ENCODE assay signal across 8 cellular contexts in genomic region chr12:12723681-12724420, GRCh38. TPM values are rescaled to one million over a fixed set of nuclear protein-coding genes. Genes with fewer than 3 reads are reported as not detected.
A peak's percentile ranks its signal among the peaks of the same experiment; 100 is the strongest.
DNase-seq lines count a peak whose midpoint lies in the region; ATAC-seq, FAIRE-seq and TF ChIP-seq lines count a peak whose summit lies in the region.

No MANE protein-coding gene starts in this region.

- peak overlapping the region; percentile 96 for H3K27ac Mint-ChIP-seq in activated naive CD8-positive, alpha-beta T cell

- no peaks in the 10 kb centered on the region for H3K9me2 ChIP-seq in PC-9 (ENCODE audit: insufficient read depth)

- H3K27me3 Mint-ChIP-seq in activated naive CD8-positive, alpha-beta T cell: no peaks in the 10 kb centered on the region

- H3K36me3 Mint-ChIP-seq in activated naive CD8-positive, alpha-beta T cell: peaks cover 12% of the 10 kb centered on the region

- intact Hi-C loops in PC-9 (cut with micrococcal nuclease; ENCODE audit: unreplicated experiment): loop anchor here (2.0 to 10.0 kb wide), 5 partner anchors 55 to 481 kb away; partner anchors contain the start of gene GPRC5A
- intact Hi-C loops in left ventricle myocardium superior (cut with micrococcal nuclease): no loop called here

- no peak for DNase-seq in GM12891 (ENCODE audit: insufficient read length, low spot score)
- peak in 1 of 2 experiments; percentile 33 for DNase-seq in PC-9
- DNase-seq in left ventricle myocardium superior: peak; percentile 67
- DNase-seq in D721Med (ENCODE audit: insufficient read length, low spot score): no peak
- no peak for DNase-seq in COR-L47 (lab: John Stamatoyannopoulos, UW)

- peak overlapping the region; percentile 95 for H3K4me3 Mint-ChIP-seq in activated naive CD8-positive, alpha-beta T cell

- H3K79me2 ChIP-seq in PC-9 (ENCODE audit: low read depth): peaks cover 83% of the 10 kb centered on the region

- no peaks in the 10 kb centered on the region for H3K9me3 Mint-ChIP-seq in activated naive CD8-positive, alpha-beta T cell (ENCODE audit: low read depth)

- no TSS peak for BruUV-seq in PC-9 (replicated peaks; lab: Mats Ljungman, UMichigan)

- no peaks in the 10 kb centered on the region for H4K20me1 ChIP-seq in PC-9 (ENCODE audit: insufficient read depth)

- H3K4me3 ChIP-seq in PC-9 (peak overlapping the region; percentile 96), rectal smooth muscle tissue (ENCODE audit: low read length) (peak overlapping the region; percentile 86)

- POLR2A ChIA-PET in PC-9 (lab: Charles Lee; ENCODE audit: unreplicated experiment): interaction anchor here (0.5 to 0.7 kb wide), 2 partner anchors 76 to 472 kb away, joined by 7 to 9 read pairs; partner anchors contain the start of gene EMP1

- no peaks in the 10 kb centered on the region for H3K9me3 ChIP-seq in PC-9 (ENCODE audit: insufficient read depth, low read depth)

- peak overlapping the region; percentile 100 for H3K4me2 ChIP-seq in PC-9

- CTCF ChIA-PET in PC-9 (lab: Charles Lee): interaction anchor here (0.8 kb wide), 1 partner anchor 110 kb away, joined by 3 read pairs; no protein-coding TSS in a partner anchor

- FAIRE-seq in GM12891 (lab: Jason Lieb, UNC): peak; percentile 91
- no peak for FAIRE-seq in D721Med (lab: Jason Lieb, UNC)

- peaks cover 60% of the 10 kb centered on the region for H3K4me1 Mint-ChIP-seq in activated naive CD8-positive, alpha-beta T cell (ENCODE audit: low read depth)

- peak overlapping the region; percentile 98 for H3K27ac ChIP-seq in PC-9
- peak overlapping the region; percentile 95 for H3K27ac ChIP-seq in rectal smooth muscle tissue (ENCODE audit: low read depth, low read length)

- H3F3A ChIP-seq in PC-9 (ENCODE audit: insufficient read depth, low read depth): peaks cover 41% of the 10 kb centered on the region

- H3K36me3 ChIP-seq in PC-9 (ENCODE audit: low read depth) (peaks cover 34% of the 10 kb centered on the region), rectal smooth muscle tissue (ENCODE audit: control insufficient read depth, insufficient read depth, low read length) (peaks cover 15% of the 10 kb centered on the region)

- TF ChIP-seq POLR2A in GM12891 (IDR thresholded peaks at IDR 0.05; ENCODE audit: low read depth, low read length): peak; percentile 21

- H3K4me1 ChIP-seq in PC-9 (replicated peaks; ENCODE audit: insufficient read depth): peaks cover 36% of the 10 kb centered on the region
- peaks cover 18% of the 10 kb centered on the region for H3K4me1 ChIP-seq in rectal smooth muscle tissue (ENCODE audit: control insufficient read depth, insufficient read depth, low read length)

- ATAC-seq in left ventricle myocardium superior (peak; percentile 39), GM21528 (IDR thresholded peaks at IDR 0.05; ENCODE audit: low FRiP score, unreplicated experiment) (no peak)

- peak overlapping the region; percentile 78 for H2AFZ ChIP-seq in PC-9

- peak overlapping the region; percentile 94 for H3K9ac ChIP-seq in rectal smooth muscle tissue (ENCODE audit: low read length)

- H3K27me3 ChIP-seq in PC-9 (ENCODE audit: insufficient read depth, low read depth) (no peaks in the 10 kb centered on the region), rectal smooth muscle tissue (ENCODE audit: control insufficient read depth, insufficient read depth, low read length) (no peaks in the 10 kb centered on the region)

- TF ChIP-seq CTCF in PC-9 (conservative IDR thresholded peaks at IDR 0.05): no peak
- no peak for TF ChIP-seq CTCF in D721Med (IDR thresholded peaks at IDR 0.05; ENCODE audit: insufficient read depth, missing control alignments)

TF ChIP-seq in GM12891, 5 proteins besides CTCF, POLR2A, EP300 and RAD21:
- TF ChIP-seq TAF1 (IDR thresholded peaks at IDR 0.05; ENCODE audit: low read depth, low read length) (no peak), SPI1 (IDR thresholded peaks at IDR 0.05; ENCODE audit: low read depth, low read length) (no peak), POLR2AphosphoS5 (IDR thresholded peaks at IDR 0.05; ENCODE audit: low read depth, low read length) (peak; percentile 53; the same call in 1 of the 2 replicates), POU2F2 (IDR thresholded peaks at IDR 0.05; ENCODE audit: low read depth, low read length) (peak; percentile 49; the same call in 1 of the 2 replicates)

RNA-seq across cellular contexts. Expression of gene CDKN1B, which starts 6.7 kb away (rescaled TPM):
- polyA plus RNA-seq in GM12891 (2012; ENCODE audit: low read depth, missing spikeins): 11.8 TPM
- 54.9 and 67.5 TPM in 2 replicates for total RNA-seq in PC-9 (2021)
- 40.9 TPM for total RNA-seq in left ventricle myocardium superior

RNA-seq across cellular contexts. Expression of gene GPR19, which starts 27.9 kb away (rescaled TPM):
- polyA plus RNA-seq in GM12891 (2012; ENCODE audit: low read depth, missing spikeins): 1.4 TPM
- total RNA-seq in PC-9 (2021) (13.2 and 19.3 TPM in 2 replicates), left ventricle myocardium superior (not detected)

Comparison
In these comparisons a context has a peak if more than half of its experiments do, and no peak if none do; other contexts are left out.
1. RNA of gene GPR19, which starts 27.9 kb away (total RNA-seq): 13.2 to 19.3 TPM in PC-9; not detected in left ventricle myocardium superior (single experiment); every median in the first group is over 10 times any median in the second.